In the genomic region with DNA sequence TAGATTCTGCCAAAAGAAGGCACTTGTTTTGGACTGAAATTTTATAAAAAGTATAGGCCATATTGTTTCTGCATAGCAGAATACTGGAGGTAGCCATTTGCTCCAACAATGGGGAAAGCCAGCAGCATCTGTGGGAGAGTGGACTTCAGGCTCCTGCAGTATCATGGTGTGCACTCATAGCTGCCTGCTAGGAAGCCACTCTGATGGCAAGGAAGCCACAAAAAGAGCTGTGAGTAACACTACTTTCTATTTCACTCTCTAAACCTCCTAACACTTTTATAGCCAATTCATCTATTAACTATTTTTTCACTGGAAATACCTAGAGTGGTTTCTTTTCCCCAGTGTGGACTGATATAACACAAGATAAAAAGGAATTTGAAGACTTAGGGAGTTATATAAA, we compare ENCODE assay signal across 15 cellular contexts.
"Had no signal": no experiment of that assay in that cellular context is flagged by ENCODE, and none has a peak within 500 bp of the region (broad histone marks: within the 10 kb centered on the region; RNA-seq: fewer than 3 reads in every experiment).

No MANE protein-coding gene starts in this region.

- DNase-seq: activated CD4-positive, alpha-beta T cell treated with anti-CD3 and anti-CD28 coated beads, Interleukin-2, amount 50 U/mL, for 48 hours; activated gamma-delta T cell; activated naive CD8-positive, alpha-beta T cell treated with anti-CD3 and anti-CD28 coated beads, Interleukin-2, amount 10 ng/mL, durations not matched to agents 7 days and 5 days; activated T-cell treated with anti-CD3 and anti-CD28 coated beads, Interleukin-2, amount 50 U/mL, for 4 hours; cerebellar nuclear complex; effector CD8-positive, alpha-beta T cell; foreskin keratinocyte; glutamatergic neuron; left ventricle myocardium inferior; naive thymus-derived CD4-positive, alpha-beta T cell; ovary; T-helper 9 cell; upper lobe of left lung had no signal

- ATAC-seq: activated CD4-positive, CD25-positive, alpha-beta regulatory T cell treated with anti-CD3 and anti-CD28 coated beads, Interleukin-2, amount 50 U/mL, for 24 hours; foreskin keratinocyte; naive thymus-derived CD4-positive, alpha-beta T cell; sciatic nerve had no signal
